In genomic region chr2:179354739-179355537, GRCh38 we compare ENCODE assay signal across 13 cellular contexts.
DNase-seq lines count a peak whose midpoint lies in the region; ATAC-seq, FAIRE-seq and TF ChIP-seq lines count a peak whose summit lies in the region.
"Had no signal": no experiment of that assay in that cellular context is flagged by ENCODE, and none has a peak within 500 bp of the region (broad histone marks: within the 10 kb centered on the region; RNA-seq: fewer than 3 reads in every experiment).

No MANE protein-coding gene starts in this region.

- no peaks in the 10 kb centered on the region for H3K9me3 Mint-ChIP-seq in astrocyte (ENCODE audit: unreplicated experiment)

- no peak overlapping the region for H3K27ac ChIP-seq in astrocyte (ENCODE audit: low read depth, low read length)

- TF ChIP-seq CTCF in AG09319 (IDR thresholded peaks at IDR 0.05; ENCODE audit: low read depth, low read length) (peak; percentile 41), HFF-Myc (IDR thresholded peaks at IDR 0.05; ENCODE audit: low read depth, low read length, missing control alignments) (peak; percentile 19), astrocyte (IDR thresholded peaks at IDR 0.05; ENCODE audit: insufficient read depth, low read depth, low read length) (peak; percentile 46)

- H2AFZ ChIP-seq in astrocyte (ENCODE audit: low read depth, low read length), result no peak overlapping the region

- H3K27ac Mint-ChIP-seq in astrocyte (ENCODE audit: unreplicated experiment), result no peak overlapping the region
- H3K27ac Mint-ChIP-seq: T-helper 17 cell had no signal

- no peaks in the 10 kb centered on the region for H3K9me3 ChIP-seq in astrocyte (ENCODE audit: insufficient read depth, low read depth, low read length)

- no peaks in the 10 kb centered on the region for H3K36me3 Mint-ChIP-seq in astrocyte (ENCODE audit: low read depth, unreplicated experiment)

- H3K4me1 Mint-ChIP-seq in astrocyte (ENCODE audit: low read depth, unreplicated experiment), result no peaks in the 10 kb centered on the region
- H3K4me1 Mint-ChIP-seq: T-helper 17 cell had no signal

- no peaks in the 10 kb centered on the region for H3K79me2 ChIP-seq in astrocyte (ENCODE audit: insufficient read depth, low read length)

- no peak overlapping the region for H3K9ac ChIP-seq in astrocyte (ENCODE audit: low read length)

- H3K27me3 Mint-ChIP-seq in astrocyte (ENCODE audit: low read depth, unreplicated experiment), result peaks cover 1% of the 10 kb centered on the region
- H3K27me3 Mint-ChIP-seq: T-helper 17 cell had no signal

- H3K4me2 ChIP-seq in astrocyte (ENCODE audit: low read length), result no peak overlapping the region

- H3K4me1 ChIP-seq in astrocyte (ENCODE audit: insufficient read depth, low read length), result no peaks in the 10 kb centered on the region

- H3K4me3 Mint-ChIP-seq in astrocyte (ENCODE audit: unreplicated experiment), result no peak overlapping the region
- H3K4me3 Mint-ChIP-seq: T-helper 17 cell had no signal

- H3K36me3 ChIP-seq in astrocyte (ENCODE audit: insufficient read depth, low read length), result no peaks in the 10 kb centered on the region

- no peaks in the 10 kb centered on the region for H4K20me1 ChIP-seq in astrocyte (ENCODE audit: insufficient read depth, low read length)

- H3K4me3 ChIP-seq in HFF-Myc (replicated peaks; ENCODE audit: low read depth, low read length), result no peak overlapping the region
- no peak overlapping the region for H3K4me3 ChIP-seq in astrocyte (ENCODE audit: insufficient read depth, low read depth, low read length)

- ATAC-seq in HG03135 (IDR thresholded peaks at IDR 0.05; ENCODE audit: unreplicated experiment) (no peak), GM21528 (IDR thresholded peaks at IDR 0.05; ENCODE audit: low FRiP score, unreplicated experiment) (no peak)
- ATAC-seq: T-helper 17 cell had no signal

- no peaks in the 10 kb centered on the region for H3K27me3 ChIP-seq in astrocyte (ENCODE audit: insufficient read depth, low read length)

- peak; percentile 49 for FAIRE-seq in astrocyte (lab: Jason Lieb, UNC)

- DNase-seq in AG09319 (ENCODE audit: extremely low read depth, low read depth) (no peak), HFF-Myc (ENCODE audit: extremely low read depth, low read depth) (no peak), astrocyte (ENCODE audit: low read depth) (no peak), kidney glomerular epithelial cell (lab: John Stamatoyannopoulos, UW) (peak; percentile 32), GM19240 (ENCODE audit: insufficient read length, low spot score) (no peak), NCI-H2029 (lab: John Stamatoyannopoulos, UW) (no peak)
- DNase-seq: caudate nucleus, KBM-7, mesendoderm, NCI-H510A treated with DMSO at 0.1 percent for 48 hours, T-helper 17 cell had no signal
